In the genomic region with DNA sequence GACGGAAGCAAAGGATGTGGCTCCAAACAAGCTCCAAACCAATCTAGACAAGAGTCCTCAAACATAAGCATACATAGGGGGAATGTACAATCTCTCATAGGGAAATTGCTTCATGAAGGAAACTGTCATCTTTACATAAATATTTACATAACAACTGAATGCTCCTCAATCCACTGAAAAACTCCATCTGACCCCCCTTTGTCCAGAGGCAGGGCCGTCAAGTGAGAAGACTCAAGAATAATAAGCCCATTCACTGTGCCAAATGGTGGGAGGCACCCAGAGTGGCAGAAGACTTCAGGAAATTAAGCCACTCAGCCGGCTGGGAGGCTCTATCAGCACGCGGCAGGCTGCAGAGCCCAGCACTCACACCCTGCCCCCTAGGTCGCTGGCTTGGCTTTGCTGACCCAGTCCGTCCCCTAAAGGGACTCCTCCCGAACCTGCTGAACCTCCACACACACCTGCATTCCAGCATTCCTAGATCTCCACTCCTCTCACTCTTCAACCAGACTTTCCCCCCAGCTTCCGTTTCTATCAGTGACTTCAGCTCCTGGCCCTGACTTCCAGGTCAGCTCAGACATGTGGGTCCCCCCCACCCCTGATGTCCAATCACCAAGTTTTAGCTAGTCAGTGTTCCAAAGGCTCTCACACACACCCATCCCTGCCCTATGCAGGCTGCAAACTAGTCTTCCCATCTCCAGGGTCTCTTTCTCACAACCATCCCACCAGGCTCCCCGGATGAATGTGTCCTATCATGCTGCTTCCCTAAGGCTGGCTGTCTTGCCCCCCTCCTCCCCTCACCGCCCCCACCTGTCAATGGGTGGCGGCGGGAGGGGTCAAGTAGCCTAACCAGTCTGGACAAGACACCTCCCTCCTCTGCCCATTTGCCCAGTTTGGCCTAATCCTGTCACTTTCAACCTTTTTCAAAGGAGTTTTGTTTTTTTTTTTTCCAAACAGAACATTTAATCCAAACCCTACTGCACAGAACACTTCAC, we compare ENCODE assay signal across 13 cellular contexts. TPM values are rescaled to one million over a fixed set of nuclear protein-coding genes. Genes with fewer than 3 reads are reported as not detected.
A peak's percentile ranks its signal among the peaks of the same experiment; 100 is the strongest.
DNase-seq lines count a peak whose midpoint lies in the region; ATAC-seq, FAIRE-seq and TF ChIP-seq lines count a peak whose summit lies in the region.
"Had no signal": no experiment of that assay in that cellular context is flagged by ENCODE, and none has a peak within 500 bp of the region (broad histone marks: within the 10 kb centered on the region; RNA-seq: fewer than 3 reads in every experiment).

No MANE protein-coding gene starts in this region.

- H3K4me3 ChIP-seq in H1 (ENCODE audit: extremely low read depth in 1 of 4, insufficient read depth in 2 of 4, low read depth in 3 of 4, low read length in 4 of 4): no peak overlapping the region
- no peak overlapping the region for H3K4me3 ChIP-seq in mucosa of descending colon
- H3K4me3 ChIP-seq in uterus: no peak overlapping the region
- H3K4me3 ChIP-seq: GM12878 had no signal

- H3K36me3 Mint-ChIP-seq in T-helper 1 cell treated with Interleukin-12 subunit alpha and Interleukin-12 subunit beta and Interleukin-4 antibody, amounts not matched to agents 30 μg/mL and 1 μg/mL, for 36 hours (ENCODE audit: low read depth): peaks cover 10% of the 10 kb centered on the region

- H3K27me3 ChIP-seq in H1 (replicated peaks in 1 of 4; ENCODE audit: control insufficient read depth in 3 of 4, extremely low read depth in 1 of 4, insufficient read depth in 3 of 4, low read length in 3 of 4) (no peaks in the 10 kb centered on the region), uterus (no peaks in the 10 kb centered on the region)

- H2BK12ac ChIP-seq in H1 (ENCODE audit: low read depth, low read length): no peak overlapping the region

- no peak overlapping the region for H2AK5ac ChIP-seq in H1 (ENCODE audit: low read depth, low read length)

- peaks cover 2% of the 10 kb centered on the region for H3K4me1 Mint-ChIP-seq in T-helper 1 cell treated with Interleukin-12 subunit alpha and Interleukin-12 subunit beta and Interleukin-4 antibody, amounts not matched to agents 30 μg/mL and 1 μg/mL, for 36 hours (ENCODE audit: low read depth)
- H3K4me1 Mint-ChIP-seq: activated CD4-positive, alpha-beta memory T cell treated with anti-CD3 and anti-CD28 coated beads, Interleukin-2, amount 10 ng/mL, durations not matched to agents 7 days and 5 days had no signal

- H4K20me1 ChIP-seq in H1 (replicated peaks in 1 of 2; ENCODE audit: control insufficient read depth in 1 of 2, insufficient read depth in 2 of 2, low read length in 2 of 2): peaks cover 10 to 16% of the 10 kb centered on the region in 2 experiments

- POLR2A ChIA-PET in H1 (lab: Charles Lee; ENCODE audit: partially characterized antibody): interaction anchor here (1.4 to 3.8 kb wide), 3 partner anchors 10 to 212 kb away, joined by 4 to 12 read pairs (median 5); a partner anchor contains a TSS

- H3K14ac ChIP-seq in H1 (ENCODE audit: insufficient read length): no peak overlapping the region

- H3K9me3 ChIP-seq in H1 (ENCODE audit: insufficient read depth in 2 of 2, low read depth in 1 of 2, low read length in 1 of 2) (no peaks in the 10 kb centered on the region), mucosa of descending colon (no peaks in the 10 kb centered on the region), uterus (no peaks in the 10 kb centered on the region)

- DNase-seq in T-helper 1 cell: no peak
- no peak for DNase-seq in H1 (ENCODE audit: low read depth in 1 of 2, low spot score in 2 of 2)
- peak in 1 of 3 donors; percentile 30 for DNase-seq in mucosa of descending colon
- DNase-seq in uterus: no peak
- DNase-seq in DMS79 treated with DMSO at 0.1 percent for 48 hours (lab: John Stamatoyannopoulos, UW): no peak
- no peak for DNase-seq in NOMO-1 treated with DMSO at 0.1 percent for 48 hours (lab: John Stamatoyannopoulos, UW; ENCODE audit: unreplicated experiment)
- DNase-seq: ACHN; activated CD4-positive, alpha-beta memory T cell treated with anti-CD3 and anti-CD28 coated beads, Interleukin-2, amount 10 ng/mL, durations not matched to agents 7 days and 5 days had no signal

- no peak for TF ChIP-seq EP300 in H1 (IDR thresholded peaks at IDR 0.05; ENCODE audit: borderline replicate concordance in 1 of 2, low read depth in 2 of 2, low read length in 2 of 2)

- no peak overlapping the region for H3K56ac ChIP-seq in H1 (replicated peaks; ENCODE audit: insufficient read length, low read depth, low read length)

- peak overlapping the region; percentile 35 for H3K4ac ChIP-seq in H1 (replicated peaks; ENCODE audit: insufficient read length, low read depth, low read length)

- H3K27me3 Mint-ChIP-seq in T-helper 1 cell treated with Interleukin-12 subunit alpha and Interleukin-12 subunit beta and Interleukin-4 antibody, amounts not matched to agents 30 μg/mL and 1 μg/mL, for 36 hours (ENCODE audit: low read depth): no peaks in the 10 kb centered on the region
- H3K27me3 Mint-ChIP-seq: activated CD4-positive, alpha-beta memory T cell treated with anti-CD3 and anti-CD28 coated beads, Interleukin-2, amount 10 ng/mL, durations not matched to agents 7 days and 5 days had no signal

- no peak for TF ChIP-seq POLR2A in H1 (IDR thresholded peaks at IDR 0.05; ENCODE audit: control extremely low read depth in 1 of 2, low read depth in 2 of 2, low read length in 2 of 2)
- TF ChIP-seq POLR2A in uterus (IDR thresholded peaks at IDR 0.05): no peak

- no peak overlapping the region for H3K27ac ChIP-seq in H1 (ENCODE audit: low read depth, low read length)
- H3K27ac ChIP-seq in uterus: peak overlapping the region; percentile 35 to 89

- no peak overlapping the region for H4K8ac ChIP-seq in H1 (ENCODE audit: extremely low read depth, insufficient read depth, low read length)

- FAIRE-seq in H1 (lab: Jason Lieb, UNC): no peak
- FAIRE-seq: GM12878, H54 had no signal

- no peak overlapping the region for H4K91ac ChIP-seq in H1 (replicated peaks; ENCODE audit: insufficient read length, low read length)

- no peak overlapping the region for H2BK15ac ChIP-seq in H1 (ENCODE audit: low read length)

- peak overlapping the region; percentile 13 for H3K27ac Mint-ChIP-seq in T-helper 1 cell treated with Interleukin-12 subunit alpha and Interleukin-12 subunit beta and Interleukin-4 antibody, amounts not matched to agents 30 μg/mL and 1 μg/mL, for 36 hours
- H3K27ac Mint-ChIP-seq: activated CD4-positive, alpha-beta memory T cell treated with anti-CD3 and anti-CD28 coated beads, Interleukin-2, amount 10 ng/mL, durations not matched to agents 7 days and 5 days had no signal

- no peak overlapping the region for H3K4me3 Mint-ChIP-seq in T-helper 1 cell treated with Interleukin-12 subunit alpha and Interleukin-12 subunit beta and Interleukin-4 antibody, amounts not matched to agents 30 μg/mL and 1 μg/mL, for 36 hours
- H3K4me3 Mint-ChIP-seq: activated CD4-positive, alpha-beta memory T cell treated with anti-CD3 and anti-CD28 coated beads, Interleukin-2, amount 10 ng/mL, durations not matched to agents 7 days and 5 days had no signal

- TF ChIP-seq CTCF in H1 (IDR thresholded peaks at IDR 0.05; ENCODE audit: control extremely low read depth in 1 of 3, insufficient read depth in 1 of 3, low read depth in 1 of 3, low read length in 3 of 3): no peak
- no peak for TF ChIP-seq CTCF in mucosa of descending colon (IDR thresholded peaks at IDR 0.05)
- no peak for TF ChIP-seq CTCF in uterus (IDR thresholded peaks at IDR 0.05)

- H3K18ac ChIP-seq in H1 (ENCODE audit: extremely low read depth, low read length): no peak overlapping the region

- ATAC-seq in mucosa of descending colon (peak; percentile 68), HG03342 (IDR thresholded peaks at IDR 0.05; ENCODE audit: unreplicated experiment) (no peak)
- ATAC-seq: GM12878 had no signal

- peak overlapping the region in 1 of 2 experiments; percentile 20; a peak in 1 of 4 replicates for H3K4me2 ChIP-seq in H1 (ENCODE audit: insufficient read depth in 1 of 2, low read depth in 2 of 2, low read length in 2 of 2)

- H3K36me3 ChIP-seq in H1 (ENCODE audit: control insufficient read depth in 2 of 4, insufficient read depth in 4 of 4, low read length in 3 of 4): no peaks in the 10 kb centered on the region
- H3K36me3 ChIP-seq in mucosa of descending colon (ENCODE audit: low read depth): no peaks in the 10 kb centered on the region
- no peaks in the 10 kb centered on the region for H3K36me3 ChIP-seq in uterus

- H3K4me1 ChIP-seq in H1 (replicated peaks in 1 of 4; ENCODE audit: control insufficient read depth in 3 of 4, insufficient read depth in 4 of 4, low read length in 3 of 4) (peaks cover 2 to 21% (median 9%) of the 10 kb centered on the region in 4 experiments; a peak in 6 of 7 replicates), mucosa of descending colon (ENCODE audit: low read depth) (peaks cover 32% of the 10 kb centered on the region), uterus (peaks cover 7 to 17% of the 10 kb centered on the region in 2 donors)

- no peak overlapping the region for H4K5ac ChIP-seq in H1 (ENCODE audit: insufficient read length, low read depth, low read length)

- CTCF ChIA-PET in H1 (lab: Charles Lee; ENCODE audit: partially characterized antibody): interaction anchor here (0.7 to 2.9 kb wide), 9 partner anchors 9 to 360 kb away, joined by 3 to 7 read pairs (median 3); no protein-coding TSS in a partner anchor

- H2BK5ac ChIP-seq in H1 (ENCODE audit: low read depth, low read length): peak overlapping the region; percentile 66; the same call in 1 of the 2 replicates

- H2AFZ ChIP-seq in H1 (ENCODE audit: low read length): no peak overlapping the region

- H3K79me1 ChIP-seq in H1 (ENCODE audit: low read depth, low read length): peaks cover 13% of the 10 kb centered on the region

- H3K23me2 ChIP-seq in H1 (ENCODE audit: low read depth, low read length): no peaks in the 10 kb centered on the region

- no peak overlapping the region for H3K23ac ChIP-seq in H1 (ENCODE audit: insufficient read length)

- peaks cover 0 to 59% of the 10 kb centered on the region in 2 experiments; a peak in 3 of 4 replicates for H3K79me2 ChIP-seq in H1 (ENCODE audit: control insufficient read depth in 1 of 2, insufficient read depth in 2 of 2, low read length in 2 of 2)

- H3K9ac ChIP-seq in H1 (replicated peaks in 1 of 4; ENCODE audit: extremely low read depth in 1 of 4, low read depth in 3 of 4, low read length in 3 of 4): no peak overlapping the region

- no peak overlapping the region for H2BK20ac ChIP-seq in H1 (ENCODE audit: low read length)

- H2BK120ac ChIP-seq in H1 (replicated peaks; ENCODE audit: low read depth, low read length): no peak overlapping the region

- intact Hi-C loops in mucosa of descending colon (cut with DNase I, micrococcal nuclease) (no loop called here), uterus (cut with DNase I; ENCODE audit: low total_unique reads) (no loop called here)

- TF ChIP-seq RAD21 in H1 (IDR thresholded peaks at IDR 0.05 in 1 of 2, conservative IDR thresholded peaks at IDR 0.05 in 1 of 2; ENCODE audit: low read depth in 2 of 2, low read length in 2 of 2): no peak

- 67% methylated on average over 13 of the region's 13 CpGs; no CpG with 5 or more reads in 1 of the 2 experiments for WGBS in H1 (ENCODE audit: extremely low coverage in 1 of 2, insufficient coverage in 1 of 2, insufficient read length in 1 of 2, insufficient replicate concordance in 2 of 2, low coverage in 1 of 2, low lambda C conversion rate in 2 of 2, missing lambda C conversion rate in 1 of 2), 2 experiments

- H3K9me3 Mint-ChIP-seq in T-helper 1 cell treated with Interleukin-12 subunit alpha and Interleukin-12 subunit beta and Interleukin-4 antibody, amounts not matched to agents 30 μg/mL and 1 μg/mL, for 36 hours: peaks cover 10% of the 10 kb centered on the region

RNA-seq across cellular contexts. Expression of a gene that starts 11.3 kb away (rescaled TPM):
- total RNA-seq in H1 (2021; fragmentation: NEBNext Ultra II Directional; extraction: Animal tissue kit (Norgen Biotek cat#: 25700)): 18.0 and 21.0 TPM in 2 replicates
- polyA plus RNA-seq in H1 (2011; rRNA removed): 12.9 and 15.4 TPM in 2 replicates
- 11.8 TPM for polyA plus RNA-seq in H1 (2011; cell fraction: cytosol; rRNA removed)
- 18.5 TPM for polyA plus RNA-seq in H1 (2011; cell fraction: nucleus; rRNA removed)
- polyA plus RNA-seq in H1 (2012, experiment 1 of 2): 13.4 to 15.3 TPM (median 14.9 TPM) in 4 replicates
- 14.5 TPM for polyA plus RNA-seq in H1 (2012, experiment 2 of 2)
- 12.0 TPM for polyA plus RNA-seq in H1 (2013, experiment 1 of 2)
- 12.1 TPM for polyA plus RNA-seq in H1 (2013, experiment 2 of 2)
- polyA minus RNA-seq in H1 (2011; rRNA and poly(A)+ RNA removed): 4.8 and 7.2 TPM in 2 replicates
- polyA minus RNA-seq in H1 (2011; cell fraction: cytosol; rRNA and poly(A)+ RNA removed): 7.1 TPM
- 10.7 TPM for polyA minus RNA-seq in H1 (2011; cell fraction: nucleus; rRNA and poly(A)+ RNA removed)
- total RNA-seq in mucosa of descending colon (10 to 100 TPM; 28.5 to 30.8 (median 28.5) TPM), uterus (10 to 100 TPM in 2 of 4 donors, 1 to 10 TPM in 1, under 1 TPM in 1; 0.26 to 26.3 (median 13.3) TPM)

RNA-seq across cellular contexts. Expression of a gene that starts 47.6 kb away (rescaled TPM):
- total RNA-seq in H1 (2021; fragmentation: NEBNext Ultra II Directional; extraction: Animal tissue kit (Norgen Biotek cat#: 25700)): not detected in 2 replicates
- not detected in 2 replicates for polyA plus RNA-seq in H1 (2011; rRNA removed)
- polyA plus RNA-seq in H1 (2011; cell fraction: cytosol; rRNA removed): not detected
- polyA plus RNA-seq in H1 (2011; cell fraction: nucleus; rRNA removed): not detected
- polyA plus RNA-seq in H1 (2012, experiment 1 of 2): not detected in 4 replicates
- polyA plus RNA-seq in H1 (2012, experiment 2 of 2): not detected
- not detected for polyA plus RNA-seq in H1 (2013, experiment 1 of 2)
- polyA plus RNA-seq in H1 (2013, experiment 2 of 2): not detected
- not detected in 2 replicates for polyA minus RNA-seq in H1 (2011; rRNA and poly(A)+ RNA removed)
- polyA minus RNA-seq in H1 (2011; cell fraction: cytosol; rRNA and poly(A)+ RNA removed): not detected
- not detected for polyA minus RNA-seq in H1 (2011; cell fraction: nucleus; rRNA and poly(A)+ RNA removed)
- 1 to 10 TPM; 1.2 to 3.4 (median 1.5) TPM for total RNA-seq in mucosa of descending colon
- total RNA-seq in uterus: under 1 TPM in 3 of 4 donors, not detected in 1; under 0.01 to 0.14 (median 0.12) TPM
- total RNA-seq: kidney epithelial cell had no signal

RNA-seq across cellular contexts. Expression of a gene that starts 53.4 kb away (rescaled TPM):
- not detected in 2 replicates for total RNA-seq in H1 (2021; fragmentation: NEBNext Ultra II Directional; extraction: Animal tissue kit (Norgen Biotek cat#: 25700))
- 0.20 TPM in 1 of 2 replicates, not detected in the other for polyA plus RNA-seq in H1 (2011; rRNA removed)
- polyA plus RNA-seq in H1 (2011; cell fraction: cytosol; rRNA removed): not detected
- 0.31 TPM for polyA plus RNA-seq in H1 (2011; cell fraction: nucleus; rRNA removed)
- 0.11 to 0.42 TPM in 2 of 4 replicates, not detected in the others for polyA plus RNA-seq in H1 (2012, experiment 1 of 2)
- not detected for polyA plus RNA-seq in H1 (2012, experiment 2 of 2)
- polyA plus RNA-seq in H1 (2013, experiment 1 of 2): not detected
- 0.22 TPM for polyA plus RNA-seq in H1 (2013, experiment 2 of 2)
- polyA minus RNA-seq in H1 (2011; rRNA and poly(A)+ RNA removed): 0.13 TPM in 1 of 2 replicates, not detected in the other
- polyA minus RNA-seq in H1 (2011; cell fraction: cytosol; rRNA and poly(A)+ RNA removed): not detected
- 0.70 TPM for polyA minus RNA-seq in H1 (2011; cell fraction: nucleus; rRNA and poly(A)+ RNA removed)
- total RNA-seq in mucosa of descending colon: 1 to 10 TPM in 1 of 3 donors, not detected in 2; 1.1 TPM
- 1 to 10 TPM in 2 of 4 donors, under 1 TPM in 1, not detected in 1; 0.35 to 6.5 (median 4.4) TPM for total RNA-seq in uterus
- total RNA-seq: activated CD4-positive, alpha-beta memory T cell treated with anti-CD3 and anti-CD28 coated beads, Interleukin-2, amount 10 ng/mL, durations not matched to agents 7 days and 5 days; GM12878; kidney epithelial cell had no signal
- polyA plus RNA-seq: GM12878 had no signal
